In the genomic region with DNA sequence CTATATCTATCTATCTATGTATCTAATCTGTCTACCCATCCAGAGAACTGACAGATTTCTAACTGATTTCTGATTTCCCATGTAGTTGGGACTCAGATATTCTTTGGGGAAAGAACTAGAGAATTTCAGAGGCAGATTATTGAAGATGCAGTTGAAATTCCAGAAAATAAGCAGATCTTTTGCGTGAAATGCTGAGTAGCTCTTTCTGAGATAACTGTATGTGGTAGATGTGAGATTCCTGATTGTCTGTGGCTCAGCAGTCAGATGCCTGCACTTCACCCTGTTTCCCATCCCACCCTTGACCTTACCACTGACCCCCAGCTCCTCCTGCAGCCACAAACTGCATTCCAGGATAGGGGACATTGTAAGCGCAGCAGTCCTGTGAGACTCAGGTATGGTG, we compare ENCODE assay signal across 14 cellular contexts.
DNase-seq lines count a peak whose midpoint lies in the region; ATAC-seq, FAIRE-seq and TF ChIP-seq lines count a peak whose summit lies in the region.
"Had no signal": no experiment of that assay in that cellular context is flagged by ENCODE, and none has a peak within 500 bp of the region (broad histone marks: within the 10 kb centered on the region; RNA-seq: fewer than 3 reads in every experiment).

No MANE protein-coding gene starts in this region.

- FAIRE-seq in HepG2 (lab: Jason Lieb, UNC) = no peak
- FAIRE-seq: GM12878, HTR-8/SVneo had no signal

- no peak for ATAC-seq in T-helper 17 cell
- ATAC-seq in HepG2 = no peak
- no peak for ATAC-seq in T-cell (replicated peaks in 1 of 4)

- BruUV-seq in MCF 10A (replicated peaks; lab: Mats Ljungman, UMichigan) = no TSS peak
- BruUV-seq in HepG2 (replicated peaks; lab: Mats Ljungman, UMichigan) = no TSS peak

- no peak for TF ChIP-seq RAD21 in HepG2 (CRISPR knock-in tag; IDR thresholded peaks at IDR 0.05)

- H3K27me3 ChIP-seq in breast epithelium = no peaks in the 10 kb centered on the region
- H3K27me3 ChIP-seq in HepG2 (ENCODE audit: control insufficient read depth in 1 of 2, insufficient read depth in 2 of 2, low read length in 2 of 2) = no peaks in the 10 kb centered on the region; a peak in 3 of 5 replicates

- no peaks in the 10 kb centered on the region for H3K9me3 Mint-ChIP-seq in MCF 10A (ENCODE audit: unreplicated experiment)
- no peaks in the 10 kb centered on the region for H3K9me3 Mint-ChIP-seq in T-cell
- no peaks in the 10 kb centered on the region for H3K9me3 Mint-ChIP-seq in activated T-helper 1 cell treated with anti-CD3 and anti-CD28 coated beads, Interleukin-12 subunit alpha, Interleukin-12 subunit beta, Interleukin-2, Interleukin-4 antibody, amounts not matched to agents 30 ng/mL and 10 ng/mL and 1 ng/mL, durations not matched to agents 14 hours and 24 hours and 36 hours
- H3K9me3 Mint-ChIP-seq: CD4-positive, CD25-positive, alpha-beta regulatory T cell had no signal

- H3K4me3 Mint-ChIP-seq in MCF 10A (ENCODE audit: unreplicated experiment) = no peak overlapping the region
- no peak overlapping the region for H3K4me3 Mint-ChIP-seq in T-helper 17 cell
- H3K4me3 Mint-ChIP-seq in T-cell = no peak overlapping the region
- H3K4me3 Mint-ChIP-seq in activated T-helper 1 cell treated with anti-CD3 and anti-CD28 coated beads, Interleukin-12 subunit alpha, Interleukin-12 subunit beta, Interleukin-2, Interleukin-4 antibody, amounts not matched to agents 30 ng/mL and 10 ng/mL and 1 ng/mL, durations not matched to agents 14 hours and 24 hours and 36 hours = no peak overlapping the region
- H3K4me3 Mint-ChIP-seq: B cell; CD4-positive, CD25-positive, alpha-beta regulatory T cell had no signal

- CTCF ChIA-PET in MCF 10A (lab: Yijun Ruan, JAX) (interaction anchor here (0.5 to 6.3 kb wide), 8 partner anchors 15 to 464 kb away, joined by 3 to 75 read pairs (median 4); no protein-coding TSS in a partner anchor), HepG2 (lab: Yijun Ruan, JAX; ENCODE audit: low intra/inter-chr PET ratio, low total read pairs) (interaction anchor here (1.4 to 1.9 kb wide), 2 partner anchors 204 to 441 kb away, joined by 6 to 28 read pairs; no protein-coding TSS in a partner anchor), T-cell (lab: Charles Lee) (interaction anchor here (0.7 kb wide), 2 partner anchors 441 kb away, joined by 3 to 4 read pairs; no protein-coding TSS in a partner anchor)

- POLR2A ChIA-PET in MCF 10A (lab: Yijun Ruan, JAX) = no interaction called here
- POLR2A ChIA-PET in HepG2 (lab: Yijun Ruan, JAX) = no interaction called here
- POLR2A ChIA-PET in T-cell (lab: Charles Lee) = no interaction called here

- no peak overlapping the region for H2AFZ ChIP-seq in HepG2 (ENCODE audit: low read length)

- H4K20me1 ChIP-seq in HepG2 (ENCODE audit: insufficient read depth, low read length) = no peaks in the 10 kb centered on the region

- H3K4me1 Mint-ChIP-seq in MCF 10A (ENCODE audit: insufficient read depth, unreplicated experiment) (peaks cover 19% of the 10 kb centered on the region), T-helper 17 cell (peaks cover 19% of the 10 kb centered on the region), T-cell (peaks cover 8 to 12% (median 11%) of the 10 kb centered on the region in 3 donors)
- peaks cover 13% of the 10 kb centered on the region for H3K4me1 Mint-ChIP-seq in activated T-helper 1 cell treated with anti-CD3 and anti-CD28 coated beads, Interleukin-12 subunit alpha, Interleukin-12 subunit beta, Interleukin-2, Interleukin-4 antibody, amounts not matched to agents 30 ng/mL and 10 ng/mL and 1 ng/mL, durations not matched to agents 14 hours and 24 hours and 36 hours (ENCODE audit: low read depth)
- H3K4me1 Mint-ChIP-seq: B cell had no signal

- TF ChIP-seq POLR2A in breast epithelium (IDR thresholded peaks at IDR 0.05) (no peak), HepG2 (IDR thresholded peaks at IDR 0.05; ENCODE audit: insufficient read depth in 1 of 2, low read depth in 2 of 2, low read length in 2 of 2) (no peak)

- no peak overlapping the region for H3K4me2 ChIP-seq in HepG2 (ENCODE audit: low read depth, low read length)

- H3K36me3 Mint-ChIP-seq in MCF 10A (ENCODE audit: insufficient read depth, unreplicated experiment) (no peaks in the 10 kb centered on the region), T-helper 17 cell (ENCODE audit: low read depth) (no peaks in the 10 kb centered on the region), T-cell (no peaks in the 10 kb centered on the region)
- peaks cover under 1% of the 10 kb centered on the region for H3K36me3 Mint-ChIP-seq in activated T-helper 1 cell treated with anti-CD3 and anti-CD28 coated beads, Interleukin-12 subunit alpha, Interleukin-12 subunit beta, Interleukin-2, Interleukin-4 antibody, amounts not matched to agents 30 ng/mL and 10 ng/mL and 1 ng/mL, durations not matched to agents 14 hours and 24 hours and 36 hours (ENCODE audit: low read depth)
- H3K36me3 Mint-ChIP-seq: CD4-positive, CD25-positive, alpha-beta regulatory T cell had no signal

- H3K27ac Mint-ChIP-seq in MCF 10A (ENCODE audit: low read depth, unreplicated experiment) (peak overlapping the region; percentile 25), T-helper 17 cell (peak overlapping the region; percentile 76), T-cell (no peak overlapping the region)
- no peak overlapping the region for H3K27ac Mint-ChIP-seq in activated T-helper 1 cell treated with anti-CD3 and anti-CD28 coated beads, Interleukin-12 subunit alpha, Interleukin-12 subunit beta, Interleukin-2, Interleukin-4 antibody, amounts not matched to agents 30 ng/mL and 10 ng/mL and 1 ng/mL, durations not matched to agents 14 hours and 24 hours and 36 hours
- H3K27ac Mint-ChIP-seq: B cell had no signal

- H3K27me3 Mint-ChIP-seq in MCF 10A (ENCODE audit: insufficient read depth, unreplicated experiment) = no peaks in the 10 kb centered on the region
- no peaks in the 10 kb centered on the region for H3K27me3 Mint-ChIP-seq in T-helper 17 cell
- no peaks in the 10 kb centered on the region for H3K27me3 Mint-ChIP-seq in T-cell
- H3K27me3 Mint-ChIP-seq in activated T-helper 1 cell treated with anti-CD3 and anti-CD28 coated beads, Interleukin-12 subunit alpha, Interleukin-12 subunit beta, Interleukin-2, Interleukin-4 antibody, amounts not matched to agents 30 ng/mL and 10 ng/mL and 1 ng/mL, durations not matched to agents 14 hours and 24 hours and 36 hours (ENCODE audit: insufficient read depth) = no peaks in the 10 kb centered on the region
- H3K27me3 Mint-ChIP-seq: CD4-positive, CD25-positive, alpha-beta regulatory T cell had no signal

- TF ChIP-seq EP300 in HepG2 (IDR thresholded peaks at IDR 0.05; ENCODE audit: low read depth in 2 of 2, low read length in 2 of 2) = no peak
- TF ChIP-seq EP300 in HepG2 (CRISPR knock-in tag; IDR thresholded peaks at IDR 0.05; ENCODE audit: borderline replicate concordance) = no peak

- no peaks in the 10 kb centered on the region for H3K79me2 ChIP-seq in HepG2 (ENCODE audit: insufficient read depth, low read length)

- H3K36me3 ChIP-seq in breast epithelium = no peaks in the 10 kb centered on the region
- H3K36me3 ChIP-seq in HepG2 (replicated peaks in 1 of 2; ENCODE audit: control insufficient read depth in 1 of 2, insufficient read depth in 2 of 2, low read length in 2 of 2) = no peaks in the 10 kb centered on the region

- 72% methylated on average over 2 of the region's 2 CpGs for WGBS in HepG2 (ENCODE audit: low lambda C conversion rate)

- H3K4me1 ChIP-seq in breast epithelium (no peaks in the 10 kb centered on the region), HepG2 (ENCODE audit: insufficient read depth, low read length) (no peaks in the 10 kb centered on the region)

- H3K9me3 ChIP-seq in breast epithelium (no peaks in the 10 kb centered on the region), T-helper 17 cell (ENCODE audit: control insufficient read depth, low read length, poor library complexity, severe bottlenecking) (no peaks in the 10 kb centered on the region), HepG2 (ENCODE audit: low read length) (no peaks in the 10 kb centered on the region)

- TF ChIP-seq CTCF in MCF 10A (IDR thresholded peaks at IDR 0.05; ENCODE audit: unreplicated experiment) = no peak
- TF ChIP-seq CTCF in breast epithelium (IDR thresholded peaks at IDR 0.05) = no peak
- no peak for TF ChIP-seq CTCF in HepG2 (CRISPR knock-in tag; IDR thresholded peaks at IDR 0.05)

- H3K4me3 ChIP-seq in breast epithelium (no peak overlapping the region), HepG2 (replicated peaks in 1 of 3; ENCODE audit: insufficient read depth in 1 of 3, low read depth in 2 of 3, low read length in 3 of 3) (no peak overlapping the region)
- H3K4me3 ChIP-seq: GM12878 had no signal

- intact Hi-C loops in MCF 10A (cut with micrococcal nuclease) = loop anchor here (1.0 to 5.0 kb wide), 6 partner anchors 63 to 699 kb away; a partner anchor contains a TSS
- intact Hi-C loops in breast epithelium (cut with DNase I; ENCODE audit: low total_unique reads) = loop anchor here (10.0 kb wide), 1 partner anchor 425 kb away; no protein-coding TSS in a partner anchor
- intact Hi-C loops in HepG2 (cut with micrococcal nuclease; ENCODE audit: unreplicated experiment) = loop anchor here (1.0 to 5.0 kb wide), 4 partner anchors 205 to 758 kb away; no protein-coding TSS in a partner anchor
- intact Hi-C loops in activated T-helper 1 cell treated with anti-CD3 and anti-CD28 coated beads, Interleukin-12 subunit alpha, Interleukin-12 subunit beta, Interleukin-2, Interleukin-4 antibody, amounts not matched to agents 30 ng/mL and 10 ng/mL and 1 ng/mL, durations not matched to agents 14 hours and 24 hours and 36 hours (cut with micrococcal nuclease) = loop anchor here (1.0 to 5.0 kb wide), 5 partner anchors 63 to 757 kb away; a partner anchor contains a TSS

- DNase-seq in MCF 10A (ENCODE audit: unreplicated experiment) (no peak), breast epithelium (ENCODE audit: low spot score in 2 of 2) (no peak), T-helper 17 cell (no peak), HepG2 (ENCODE audit: low spot score) (no peak), occipital lobe (lab: John Stamatoyannopoulos, UW) (no peak), T-cell (no peak)
- no peak for DNase-seq in stimulated activated CD4-positive, alpha-beta T cell treated with anti-CD3 and anti-CD28 coated beads, Interleukin-1b, Interleukin-23, amount 100 ng/mL, for 48 hours
- no peak for DNase-seq in activated T-helper 1 cell treated with anti-CD3 and anti-CD28 coated beads, Interleukin-12 subunit alpha, Interleukin-12 subunit beta, Interleukin-2, Interleukin-4 antibody, amounts not matched to agents 30 ng/mL and 10 ng/mL and 1 ng/mL, durations not matched to agents 14 hours and 24 hours and 36 hours (ENCODE audit: low spot score)

- H3K27ac ChIP-seq in breast epithelium (no peak overlapping the region), HepG2 (ENCODE audit: extremely low read length, insufficient read depth, low read length) (no peak overlapping the region)
- H3K27ac ChIP-seq: 22Rv1, HL-60 had no signal

- in situ Hi-C loops in HepG2 (cut with HindIII; ENCODE audit: extremely low pct_ligation_motif_present, low pct_unique_long_range_greater_than_20kb) = loop anchor here (5.0 to 25.0 kb wide), 2 partner anchors 443 to 698 kb away; no protein-coding TSS in a partner anchor

- no peak overlapping the region for H3K9ac ChIP-seq in HepG2 (ENCODE audit: insufficient read depth, low read depth, low read length)

TF ChIP-seq in HepG2, 621 proteins besides CTCF, POLR2A, EP300 and RAD21 (continues in another document):
- no peak for TF ChIP-seq ZNF34 (CRISPR knock-in tag; IDR thresholded peaks at IDR 0.05; ENCODE audit: borderline replicate concordance)

Comparison
In these comparisons a context has a peak if more than half of its experiments do, and no peak if none do; other contexts are left out.
1. H3K27ac Mint-ChIP-seq: peak in MCF 10A (single experiment) and T-helper 17 cell (single experiment); none in T-cell (0 of 2) and activated T-helper 1 cell treated with anti-CD3 and anti-CD28 coated beads, Interleukin-12 subunit alpha, Interleukin-12 subunit beta, Interleukin-2, Interleukin-4 antibody, amounts not matched to agents 30 ng/mL and 10 ng/mL and 1 ng/mL, durations not matched to agents 14 hours and 24 hours and 36 hours (single experiment).